8 cellular contexts compared by ENCODE assay signal in genomic region chr19:56567274-56568120, GRCh38. TPM values are rescaled to one million over a fixed set of nuclear protein-coding genes. Genes with fewer than 3 reads are reported as not detected.
A peak's percentile ranks its signal among the peaks of the same experiment; 100 is the strongest.
DNase-seq lines count a peak whose midpoint lies in the region; ATAC-seq and TF ChIP-seq lines count a peak whose summit lies in the region.

TSS of gene ZNF470 (plus strand) at chr19:56567468. CDS start at chr19:56570312, 2,844 bp downstream.

- H4K8ac ChIP-seq in mesenchymal stem cell (ENCODE audit: low read length): peak within 1 kb of the TSS; percentile 61

- no peak within 1 kb of the TSS for H2BK5ac ChIP-seq in mesenchymal stem cell (ENCODE audit: low read depth, low read length, poor library complexity, severe bottlenecking)

- peak within 1 kb of the TSS; percentile 84 for H4K91ac ChIP-seq in mesenchymal stem cell (ENCODE audit: low read length)

- H3K4me1 ChIP-seq in endocrine pancreas (ENCODE audit: control insufficient read depth, insufficient read depth, low read length) (no peaks in the 10 kb centered on the region), mesenchymal stem cell (ENCODE audit: control insufficient read depth, insufficient read depth, low read depth, low read length) (peaks cover 3% of the 10 kb centered on the region)

- H3K4me3 ChIP-seq in AG09309 (ENCODE audit: control insufficient read depth, low read depth, low read length) (peak within 1 kb of the TSS; percentile 69), endocrine pancreas (ENCODE audit: control insufficient read depth, insufficient read depth, low read length) (peak within 1 kb of the TSS; percentile 45), mesenchymal stem cell (ENCODE audit: insufficient read depth in 1 of 2, low read depth in 1 of 2, low read length in 2 of 2) (peak within 1 kb of the TSS; percentile 71 to 97)

- no peak for TF ChIP-seq CTCF in AG09309 (IDR thresholded peaks at IDR 0.05; ENCODE audit: control insufficient read depth, insufficient read depth, low read depth, low read length, missing control alignments)

- H3K27ac ChIP-seq in mesenchymal stem cell (ENCODE audit: low read length, poor library complexity, severe bottlenecking): peak within 1 kb of the TSS; percentile 52

- H3K27me3 ChIP-seq in endocrine pancreas (ENCODE audit: control insufficient read depth, insufficient read depth, low read length): no peaks in the 10 kb centered on the region
- no peaks in the 10 kb centered on the region for H3K27me3 ChIP-seq in mesenchymal stem cell (ENCODE audit: control insufficient read depth in 1 of 2, insufficient read depth in 1 of 2, low read length in 2 of 2)

- H3K23ac ChIP-seq in mesenchymal stem cell (ENCODE audit: low read length in 2 of 2): no peak within 1 kb of the TSS

- peak within 1 kb of the TSS; percentile 72 to 93 for H3K18ac ChIP-seq in mesenchymal stem cell (ENCODE audit: low read depth in 1 of 2, low read length in 2 of 2)

- 8% methylated on average over 43 of the region's 66 CpGs for WGBS in mesenchymal stem cell

- peaks cover 10% of the 10 kb centered on the region for H3K9me3 ChIP-seq in endocrine pancreas (ENCODE audit: control insufficient read depth, low read length)
- peaks cover 85% of the 10 kb centered on the region for H3K9me3 ChIP-seq in mesenchymal stem cell (ENCODE audit: control insufficient read depth, low read length)

- H2AK5ac ChIP-seq in mesenchymal stem cell (ENCODE audit: low read length, severe bottlenecking): no peak within 1 kb of the TSS

- H2BK120ac ChIP-seq in mesenchymal stem cell (ENCODE audit: low read depth, low read length): peak within 1 kb of the TSS; percentile 15

- peak; percentile 45 for DNase-seq in AG09309 (ENCODE audit: low read depth)
- peak; percentile 91 for DNase-seq in NCI-H774 (lab: John Stamatoyannopoulos, UW)
- DNase-seq in activated CD8-positive, alpha-beta memory T cell treated with anti-CD3 and anti-CD28 coated beads, Interleukin-2, amount 50 U/mL, for 1 hour (ENCODE audit: extremely low read depth): peak; percentile 73
- DNase-seq in mesenchymal stem cell: peak; percentile 93
- peak; percentile 82 for DNase-seq in stimulated activated CD8-positive, alpha-beta memory T cell treated with anti-CD3 and anti-CD28 coated beads, Interleukin-12 subunit alpha, Interleukin-12 subunit beta, amount 100 ng/mL, for 1 hour (ENCODE audit: low read depth)

- H3K4ac ChIP-seq in mesenchymal stem cell (ENCODE audit: low read depth in 1 of 2, low read length in 2 of 2): peak within 1 kb of the TSS; percentile 52 to 70

- H2AFZ ChIP-seq in mesenchymal stem cell (ENCODE audit: low read depth, low read length): peak within 1 kb of the TSS; percentile 72

- H2BK15ac ChIP-seq in mesenchymal stem cell (ENCODE audit: low read depth, poor library complexity, severe bottlenecking): no peak within 1 kb of the TSS

- peak within 1 kb of the TSS in 1 of 2 experiments; percentile 12 for H2BK12ac ChIP-seq in mesenchymal stem cell (ENCODE audit: low read length in 2 of 2)

- H3K36me3 ChIP-seq in endocrine pancreas (ENCODE audit: control insufficient read depth, insufficient read depth, low read length): peaks cover 10% of the 10 kb centered on the region
- peaks cover 15 to 37% of the 10 kb centered on the region in 2 experiments for H3K36me3 ChIP-seq in mesenchymal stem cell (ENCODE audit: control insufficient read depth in 1 of 2, insufficient read depth in 2 of 2, low read depth in 1 of 2, low read length in 2 of 2)

- peak within 1 kb of the TSS; percentile 62 for H3K9ac ChIP-seq in endocrine pancreas (ENCODE audit: control insufficient read depth, insufficient read depth, low read length)
- peak within 1 kb of the TSS; percentile 93 for H3K9ac ChIP-seq in mesenchymal stem cell (ENCODE audit: low read length)

- ATAC-seq in GM19023 (IDR thresholded peaks at IDR 0.05; ENCODE audit: unreplicated experiment) (peak; percentile 98), HG03196 (IDR thresholded peaks at IDR 0.05; ENCODE audit: unreplicated experiment) (peak; percentile 96)

- peak within 1 kb of the TSS in 1 of 2 experiments; percentile 84 for H3K14ac ChIP-seq in mesenchymal stem cell (ENCODE audit: low read length in 2 of 2)

- peak within 1 kb of the TSS; percentile 72 for H3K4me2 ChIP-seq in mesenchymal stem cell (ENCODE audit: low read length, poor library complexity, severe bottlenecking)

- peaks cover 14% of the 10 kb centered on the region for H3K79me1 ChIP-seq in mesenchymal stem cell (replicated peaks; ENCODE audit: low read length, poor library complexity, severe bottlenecking)

RNA-seq across cellular contexts. Expression of gene ZNF470, which starts in this region (rescaled TPM):
- 1.7 TPM for polyA plus RNA-seq in mesenchymal stem cell (2013, experiment 1 of 2)
- 1.9 TPM for polyA plus RNA-seq in mesenchymal stem cell (2013, experiment 2 of 2)

Comparison
In these comparisons a context has a peak if more than half of its experiments do, and no peak if none do; other contexts are left out.
1. Peak in every context shown above with its lines: DNase-seq, ATAC-seq, H3K4me3 ChIP-seq and H3K27ac ChIP-seq.